ENCODE assay signal across 7 cellular contexts in the genomic region with DNA sequence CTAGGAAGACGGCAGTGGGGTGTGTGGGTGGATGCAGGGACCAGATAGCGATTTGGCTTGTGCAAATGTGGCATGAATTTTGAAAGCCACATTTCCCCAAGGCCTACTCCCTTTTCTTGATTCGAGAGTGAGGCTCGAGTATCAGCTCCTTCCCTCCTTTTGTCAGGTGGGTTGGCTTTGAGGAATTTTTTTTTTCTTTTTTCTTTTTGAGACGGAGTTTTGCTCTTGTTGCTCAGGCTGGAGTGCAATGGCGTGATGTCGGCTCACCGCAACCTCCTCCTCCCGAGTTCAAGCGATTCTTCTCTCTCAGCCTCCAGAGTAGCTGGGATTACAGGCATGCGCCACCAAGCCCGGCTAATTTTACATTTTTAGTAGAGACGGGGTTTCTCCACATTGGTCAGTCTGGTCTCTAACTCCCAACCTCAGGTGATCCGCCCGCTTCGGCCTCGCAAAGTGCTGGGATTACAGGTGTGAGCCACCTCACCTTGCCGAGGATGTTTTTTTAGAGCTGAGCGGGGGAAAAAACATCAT.
DNase-seq lines count a peak whose midpoint lies in the region; TF ChIP-seq lines count a peak whose summit lies in the region.
"Not testable (repeated sequence)": the region's sequence is repeated elsewhere in the genome, so short reads cannot be mapped to it uniquely, and the experiment has no call there.

No MANE protein-coding gene starts in this region.

- intact Hi-C loops in dendritic cell treated with granulocyte-macrophage colony-stimulating factor and Interleukin-4, amounts not matched to agents 40 ng/mL and 50 ng/mL, for 4 days (cut with micrococcal nuclease); left ventricle myocardium inferior (cut with micrococcal nuclease): not testable (repeated sequence)

- not testable (repeated sequence) for H3K4me1 ChIP-seq in left ventricle myocardium inferior
- H3K4me1 ChIP-seq in mononuclear cell (ENCODE audit: insufficient read depth, low read length): peaks cover 41% of the 10 kb centered on the region

- H3K27ac ChIP-seq in HL-60 (replicated peaks); left ventricle myocardium inferior (replicated peaks): not testable (repeated sequence)

- H3K9me3 ChIP-seq in left ventricle myocardium inferior (replicated peaks); mononuclear cell (ENCODE audit: low read depth, low read length): not testable (repeated sequence)

- H3K27me3 ChIP-seq in HL-60 (ENCODE audit: insufficient read depth, poor library complexity, severe bottlenecking); mononuclear cell (ENCODE audit: insufficient read depth, low read length): not testable (repeated sequence)
- H3K27me3 ChIP-seq in left ventricle myocardium inferior (ENCODE audit: low read depth): peaks cover 85% of the 10 kb centered on the region

- TF ChIP-seq CTCF in HL-60 (IDR thresholded peaks at IDR 0.05; ENCODE audit: insufficient read depth, low read length); left ventricle myocardium inferior (IDR thresholded peaks at IDR 0.05; ENCODE audit: borderline replicate concordance): not testable (repeated sequence)

- H3K36me3 Mint-ChIP-seq in dendritic cell treated with granulocyte-macrophage colony-stimulating factor and Interleukin-4, amounts not matched to agents 40 ng/mL and 50 ng/mL, for 4 days (ENCODE audit: low read depth): peaks cover 12% of the 10 kb centered on the region

- H3K4me1 Mint-ChIP-seq in dendritic cell treated with granulocyte-macrophage colony-stimulating factor and Interleukin-4, amounts not matched to agents 40 ng/mL and 50 ng/mL, for 4 days (ENCODE audit: low read depth): peaks cover 52% of the 10 kb centered on the region

- peak overlapping the region; percentile 90 for H3K27ac Mint-ChIP-seq in dendritic cell treated with granulocyte-macrophage colony-stimulating factor and Interleukin-4, amounts not matched to agents 40 ng/mL and 50 ng/mL, for 4 days

- not testable (repeated sequence) for H3K36me3 ChIP-seq in left ventricle myocardium inferior

- H3K27me3 Mint-ChIP-seq in dendritic cell treated with granulocyte-macrophage colony-stimulating factor and Interleukin-4, amounts not matched to agents 40 ng/mL and 50 ng/mL, for 4 days: not testable (repeated sequence)

- H3K4me3 ChIP-seq in HL-60 (replicated peaks; ENCODE audit: insufficient read depth, low read length) (peak overlapping the region; percentile 65), left ventricle myocardium inferior (peak overlapping the region; percentile 56), mononuclear cell (ENCODE audit: low read length) (peak overlapping the region; percentile 64), skeletal muscle cell (ENCODE audit: low read depth, low read length) (peak overlapping the region; percentile 53)

- peak; percentile 39; the same call in 1 of the 2 replicates for TF ChIP-seq POLR2A in Raji (IDR thresholded peaks at IDR 0.05; ENCODE audit: insufficient read depth, low read depth, low read length)

- not testable (repeated sequence) for DNase-seq in HL-60 (ENCODE audit: low read depth in 1 of 2, low spot score in 1 of 2); left ventricle myocardium inferior; skeletal muscle cell (ENCODE audit: low read depth)
- DNase-seq in activated effector memory CD4-positive, alpha-beta T cell treated with anti-CD3 and anti-CD28 coated beads, Interleukin-2, amount 50 U/mL, for 16 hours: peak; percentile 67

- H3K9me3 Mint-ChIP-seq in dendritic cell treated with granulocyte-macrophage colony-stimulating factor and Interleukin-4, amounts not matched to agents 40 ng/mL and 50 ng/mL, for 4 days: not testable (repeated sequence)

- H3K4me3 Mint-ChIP-seq in dendritic cell treated with granulocyte-macrophage colony-stimulating factor and Interleukin-4, amounts not matched to agents 40 ng/mL and 50 ng/mL, for 4 days: peak overlapping the region; percentile 91
